Comparison of ENCODE assay signal across 8 cellular contexts in genomic region chr19:29812080-29812880, GRCh38. TPM values are rescaled to one million over a fixed set of nuclear protein-coding genes. Genes with fewer than 3 reads are reported as not detected.
DNase-seq lines count a peak whose midpoint lies in the region; ATAC-seq, FAIRE-seq and TF ChIP-seq lines count a peak whose summit lies in the region.

No MANE protein-coding gene starts in this region.

- no peaks in the 10 kb centered on the region for H3K9me3 ChIP-seq in SK-N-MC (ENCODE audit: low read depth, low read length)

- TF ChIP-seq POLR2A in GM12891 (IDR thresholded peaks at IDR 0.05; ENCODE audit: low read depth, low read length) = no peak

- H3K36me3 Mint-ChIP-seq in HFFc6 (ENCODE audit: low read depth) = no peaks in the 10 kb centered on the region
- no peaks in the 10 kb centered on the region for H3K36me3 Mint-ChIP-seq in natural killer cell

- ATAC-seq in natural killer cell = no peak

- CTCF ChIA-PET in GM10248 (lab: Yijun Ruan, JAX) = interaction anchor here (0.8 to 1.4 kb wide), 2 partner anchors 10 to 22 kb away, joined by 3 to 5 read pairs; no protein-coding TSS in a partner anchor

- POLR2A ChIA-PET in GM10248 (lab: Yijun Ruan, JAX) = no interaction called here

- no peak overlapping the region for H3K27ac ChIP-seq in SK-N-MC

- no peak overlapping the region; the same call in 1 of the 2 replicates for H3K27ac Mint-ChIP-seq in HFFc6
- H3K27ac Mint-ChIP-seq in natural killer cell = peak overlapping the region; percentile 74 to 77

- TF ChIP-seq CTCF in HFFc6 (IDR thresholded peaks at IDR 0.05) (no peak), natural killer cell (IDR thresholded peaks at IDR 0.05) (no peak), GM10248 (IDR thresholded peaks at IDR 0.05; ENCODE audit: control extremely low read depth, extremely low read depth, low read depth, missing control alignments) (no peak)

- DNase-seq in GM12891 (ENCODE audit: insufficient read length, low spot score) (no peak), HFFc6 (no peak), SK-N-MC (ENCODE audit: low read depth, low spot score) (no peak), ecto neural progenitor cell (ENCODE audit: low spot score) (peak; percentile 61), natural killer cell (peak; percentile 25), T1000 (lab: John Stamatoyannopoulos, UW) (no peak), SIG-M5 treated with dmso at 0.1 percent for 504 hours (lab: John Stamatoyannopoulos, UW; ENCODE audit: unreplicated experiment) (no peak), GM10248 (ENCODE audit: extremely low spot score) (no peak)

- intact Hi-C loops in natural killer cell (cut with micrococcal nuclease) = loop anchor here (1.0 to 10.0 kb wide), 2 partner anchors 32 to 597 kb away; partner anchors contain the start of gene UQCRFS1

- H3K36me3 ChIP-seq in SK-N-MC (ENCODE audit: insufficient read depth, low read length) = peaks cover 4% of the 10 kb centered on the region; the same call in 1 of the 2 replicates

- peaks cover 2% of the 10 kb centered on the region; the same call in 1 of the 2 replicates for H3K27me3 Mint-ChIP-seq in HFFc6 (ENCODE audit: insufficient read depth)
- no peaks in the 10 kb centered on the region for H3K27me3 Mint-ChIP-seq in natural killer cell (ENCODE audit: low read depth in 2 of 2)

- peak; percentile 23 for FAIRE-seq in GM12891 (lab: Jason Lieb, UNC)

- no peaks in the 10 kb centered on the region for H3K9me3 Mint-ChIP-seq in HFFc6
- no peaks in the 10 kb centered on the region for H3K9me3 Mint-ChIP-seq in natural killer cell

- peaks cover 10% of the 10 kb centered on the region; the same call in 1 of the 2 replicates for H3K4me1 Mint-ChIP-seq in HFFc6 (ENCODE audit: low read depth)
- H3K4me1 Mint-ChIP-seq in natural killer cell = peaks cover 5 to 13% of the 10 kb centered on the region in 2 donors

- H3K4me3 ChIP-seq in SK-N-MC = peak overlapping the region; percentile 71

- no peak overlapping the region for H3K9ac ChIP-seq in SK-N-MC (ENCODE audit: insufficient read length)

- peak overlapping the region; percentile 89 for H3K4me3 Mint-ChIP-seq in HFFc6
- H3K4me3 Mint-ChIP-seq in natural killer cell = peak overlapping the region; percentile 94

TF ChIP-seq in GM12891, 5 proteins besides CTCF, POLR2A, EP300 and RAD21:
- TF ChIP-seq PAX5 (IDR thresholded peaks at IDR 0.05; ENCODE audit: insufficient read depth, low read length, severe bottlenecking) (no peak), POU2F2 (IDR thresholded peaks at IDR 0.05; ENCODE audit: low read depth, low read length) (no peak), TAF1 (IDR thresholded peaks at IDR 0.05; ENCODE audit: low read depth, low read length) (no peak), POLR2AphosphoS5 (IDR thresholded peaks at IDR 0.05; ENCODE audit: low read depth, low read length) (no peak), SPI1 (IDR thresholded peaks at IDR 0.05; ENCODE audit: low read depth, low read length) (no peak)

RNA-seq across cellular contexts. Expression of gene CCNE1, which starts 0.5 kb away (rescaled TPM):
- 16.5 TPM for polyA plus RNA-seq in GM12891 (2012; ENCODE audit: low read depth, missing spikeins)
- 1 to 10 TPM; 5.6 to 7.0 (median 6.5) TPM for total RNA-seq in HFFc6 (2021; fragmentation: NEBNext Ultra II Directional; extraction: Animal tissue kit (Norgen Biotek cat#: 25700))
- 1 to 10 TPM; 2.6 to 6.7 (median 2.9) TPM for total RNA-seq in natural killer cell

Comparison
In these comparisons a context has a peak if more than half of its experiments do, and no peak if none do; other contexts are left out.
1. DNase-seq: peak in ecto neural progenitor cell (single experiment) and natural killer cell (single experiment); none in GM12891 (single experiment), HFFc6 (single experiment), SK-N-MC (single experiment), T1000 (single experiment), SIG-M5 treated with dmso at 0.1 percent for 504 hours (single experiment) and GM10248 (single experiment).